8 cellular contexts compared by ENCODE assay signal in genomic region chr2:200864206-200864976, GRCh38. TPM values are rescaled to one million over a fixed set of nuclear protein-coding genes. Genes with fewer than 3 reads are reported as not detected.
DNase-seq lines count a peak whose midpoint lies in the region; ATAC-seq and TF ChIP-seq lines count a peak whose summit lies in the region.

Gene CLK1, minus strand, starts transcription at chr2:200864658. Its CDS starts 2,796 bp downstream, at chr2:200861862.

- H3K27me3 ChIP-seq in OCI-LY1 (ENCODE audit: insufficient read depth, low read length): no peaks in the 10 kb centered on the region

- H3K36me3 Mint-ChIP-seq in mesothelial cell of epicardium: peaks cover 8% of the 10 kb centered on the region

- peak within 1 kb of the TSS; percentile 96 for H3K9ac ChIP-seq in OCI-LY1 (ENCODE audit: low read length)

- TF ChIP-seq CTCF in OCI-LY1 (IDR thresholded peaks at IDR 0.05; ENCODE audit: low read length) (no peak), mesothelial cell of epicardium (IDR thresholded peaks at IDR 0.05; ENCODE audit: unreplicated experiment) (no peak)

- H3K9me3 Mint-ChIP-seq in mesothelial cell of epicardium: no peaks in the 10 kb centered on the region

- H3K9me3 ChIP-seq in OCI-LY1 (ENCODE audit: low read length): no peaks in the 10 kb centered on the region

- peak within 1 kb of the TSS; percentile 86 for H3K4me2 ChIP-seq in OCI-LY1 (ENCODE audit: low read length)

- H3F3A ChIP-seq in OCI-LY1 (ENCODE audit: insufficient read depth, low read length): no peaks in the 10 kb centered on the region

- in situ Hi-C loops in endometrial microvascular endothelial cells (cut with HindIII; ENCODE audit: inconsistent ontology term, low pct_unique_long_range_greater_than_20kb, low sequenced_read_pairs): no loop called here

- ATAC-seq in GM21526 (IDR thresholded peaks at IDR 0.05; ENCODE audit: low FRiP score, unreplicated experiment): peak; percentile 75

- peaks cover 25% of the 10 kb centered on the region for H3K4me1 ChIP-seq in OCI-LY1 (ENCODE audit: insufficient read depth, low read length, severe bottlenecking)

- H3K79me2 ChIP-seq in OCI-LY1 (ENCODE audit: insufficient read depth, low read length): peaks cover 50% of the 10 kb centered on the region

- H3K27ac ChIP-seq in OCI-LY1 (ENCODE audit: low read depth, low read length, poor library complexity, severe bottlenecking): peak within 1 kb of the TSS; percentile 84

- peaks cover 40% of the 10 kb centered on the region for H3K4me1 Mint-ChIP-seq in mesothelial cell of epicardium

- no peaks in the 10 kb centered on the region for H3K27me3 Mint-ChIP-seq in mesothelial cell of epicardium (ENCODE audit: low read depth)

- peak; percentile 95 for DNase-seq in D341Med (ENCODE audit: low spot score)
- DNase-seq in HuH-7 (ENCODE audit: low spot score): peak; percentile 86
- DNase-seq in activated CD8-positive, alpha-beta memory T cell treated with anti-CD3 and anti-CD28 coated beads, Interleukin-2, amount 50 U/mL, for 4 hours: peak; percentile 99
- DNase-seq in mesothelial cell of epicardium (ENCODE audit: low spot score in 2 of 2, unreplicated experiment in 2 of 2): peak; percentile 78 to 88
- DNase-seq in stimulated activated CD8-positive, alpha-beta memory T cell treated with anti-CD3 and anti-CD28 coated beads, Interleukin-15, amount 100 ng/mL, for 4 hours (ENCODE audit: low read depth in 2 of 2): peak; percentile 92 to 94

- peak within 1 kb of the TSS; percentile 79 for H3K4me3 ChIP-seq in OCI-LY1 (ENCODE audit: low read depth, low read length, poor library complexity, severe bottlenecking)

- H3K4me3 Mint-ChIP-seq in mesothelial cell of epicardium: peak within 1 kb of the TSS; percentile 99

- H3K36me3 ChIP-seq in OCI-LY1 (ENCODE audit: insufficient read depth, low read length): peaks cover 41% of the 10 kb centered on the region

- H3K9me2 ChIP-seq in OCI-LY1 (ENCODE audit: low read depth, low read length): no peaks in the 10 kb centered on the region

- H4K20me1 ChIP-seq in OCI-LY1 (ENCODE audit: insufficient read depth, low read length): peaks cover 3% of the 10 kb centered on the region; the same call in 1 of the 2 replicates

- H2AFZ ChIP-seq in OCI-LY1 (ENCODE audit: low read length): peak within 1 kb of the TSS; percentile 72; the same call in 1 of the 2 replicates

- H3K27ac Mint-ChIP-seq in mesothelial cell of epicardium: peak within 1 kb of the TSS; percentile 100

RNA-seq across cellular contexts. Expression of gene CLK1, which starts in this region (rescaled TPM):
- total RNA-seq in endometrial microvascular endothelial cells (ENCODE audit: inconsistent ontology term): 36.3 TPM
- 101 to 118 TPM (median 106 TPM) in 3 replicates for total RNA-seq in mesothelial cell of epicardium

Comparison
In these comparisons a context has a peak if more than half of its experiments do, and no peak if none do; other contexts are left out.
1. Peak in every context shown above with its lines: DNase-seq, ATAC-seq, H3K4me3 ChIP-seq and H3K27ac ChIP-seq.